In genomic region chr11:118610773-118611432, GRCh38 we compare ENCODE assay signal across 1 cellular context.
TF ChIP-seq lines count a peak whose summit lies in the region.

No MANE protein-coding gene starts in this region.

TF ChIP-seq in WTC11, 78 proteins besides CTCF, POLR2A, EP300 and RAD21 (continued from another document):
- no peak for TF ChIP-seq ZNF425 (CRISPR knock-in tag; conservative IDR thresholded peaks at IDR 0.05)
- TF ChIP-seq ZNF281 (CRISPR knock-in tag; IDR thresholded peaks at IDR 0.05): 0 out of 2 replicates have a peak, but pooled peaks have one; percentile 16
- TF ChIP-seq NR3C1 (CRISPR knock-in tag; conservative IDR thresholded peaks at IDR 0.05; ENCODE audit: low read depth): no peak
- TF ChIP-seq RELA (CRISPR knock-in tag; IDR thresholded peaks at IDR 0.05; ENCODE audit: borderline replicate concordance): 0 out of 2 replicates have a peak, but pooled peaks have one; percentile 43
- TF ChIP-seq MAX (CRISPR knock-in tag; IDR thresholded peaks at IDR 0.05): no peak
- TF ChIP-seq HMGXB4 (CRISPR knock-in tag; IDR thresholded peaks at IDR 0.05): peak; percentile 93; the same call in 1 of the 2 replicates
- no peak for TF ChIP-seq ZNF263 (CRISPR knock-in tag; IDR thresholded peaks at IDR 0.05; ENCODE audit: low read depth)
- no peak for TF ChIP-seq FOXP4 (CRISPR knock-in tag; IDR thresholded peaks at IDR 0.05)
- no peak for TF ChIP-seq ATF3 (CRISPR knock-in tag; conservative IDR thresholded peaks at IDR 0.05)
- peak; percentile 74; the same call in 1 of the 2 replicates for TF ChIP-seq ZBTB43 (CRISPR knock-in tag; IDR thresholded peaks at IDR 0.05)
- TF ChIP-seq SP1 (CRISPR knock-in tag; conservative IDR thresholded peaks at IDR 0.05): peak; percentile 62; the same call in 1 of the 2 replicates
- TF ChIP-seq STAT6 (CRISPR knock-in tag; conservative IDR thresholded peaks at IDR 0.05; ENCODE audit: low read depth): no peak
- no peak for TF ChIP-seq ZNF423 (CRISPR knock-in tag; IDR thresholded peaks at IDR 0.05)
- TF ChIP-seq USF2 (CRISPR knock-in tag; IDR thresholded peaks at IDR 0.05): no peak
- no peak for TF ChIP-seq USF1 (CRISPR knock-in tag; IDR thresholded peaks at IDR 0.05)
- no peak for TF ChIP-seq ZNF396 (CRISPR knock-in tag; IDR thresholded peaks at IDR 0.05; ENCODE audit: borderline replicate concordance)
- TF ChIP-seq TP53 (CRISPR knock-in tag; IDR thresholded peaks at IDR 0.05): 0 out of 2 replicates have a peak, but pooled peaks have one; percentile 33
